ENCODE assay signal across 13 cellular contexts in the genomic region with DNA sequence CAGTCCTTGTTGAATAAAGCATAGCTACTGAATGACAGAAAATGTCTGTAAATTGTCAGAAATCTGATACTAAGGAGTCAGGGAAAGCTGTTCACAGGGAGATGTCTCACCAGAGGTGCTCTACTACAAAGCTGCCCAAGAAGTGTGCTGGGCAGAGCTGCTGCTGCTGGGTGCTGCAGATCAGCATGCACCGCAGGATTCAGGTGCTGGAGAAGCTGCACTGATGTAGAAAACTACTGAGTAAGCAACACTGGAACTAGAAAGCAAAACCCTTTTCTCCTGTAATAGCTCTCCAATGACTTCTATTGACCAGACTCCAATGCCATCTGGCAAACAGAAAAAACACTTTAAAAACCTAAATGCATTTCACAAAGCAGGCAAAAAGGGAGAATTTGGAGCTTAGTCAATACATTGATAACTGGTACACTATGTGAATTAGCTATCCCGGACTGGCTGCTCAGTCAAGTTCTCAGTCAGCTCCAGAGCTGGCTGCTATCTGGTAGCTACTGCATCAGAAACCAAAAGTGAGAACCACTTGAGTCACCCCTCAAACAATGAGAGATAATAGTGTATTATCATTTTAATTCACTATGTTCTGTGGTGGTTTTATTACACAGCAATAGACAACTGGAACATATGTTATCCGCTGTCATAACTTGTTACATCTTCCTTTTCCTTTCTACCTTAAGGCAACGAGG.
"Had no signal": no experiment of that assay in that cellular context is flagged by ENCODE, and none has a peak within 500 bp of the region (broad histone marks: within the 10 kb centered on the region; RNA-seq: fewer than 3 reads in every experiment).

No MANE protein-coding gene starts in this region.

- ATAC-seq: activated CD4-positive, CD25-positive, alpha-beta regulatory T cell treated with anti-CD3 and anti-CD28 coated beads, Interleukin-2, amount 50 U/mL, for 24 hours; activated naive CD4-positive, alpha-beta T cell treated with anti-CD3 and anti-CD28 coated beads, Interleukin-2, amount 50 U/mL, for 72 hours; heart left ventricle; mucosa of descending colon; naive thymus-derived CD8-positive, alpha-beta T cell; right cardiac atrium had no signal

- DNase-seq: activated effector memory CD4-positive, alpha-beta T cell treated with Interleukin-2 at 50 U/mL for 16 hours; activated T-cell treated with anti-CD3 and anti-CD28 coated beads, Interleukin-2, amount 50 U/mL, for 1 hour; amniotic stem cell; cortex of kidney; effector CD8-positive, alpha-beta T cell; heart left ventricle; mucosa of descending colon; naive thymus-derived CD8-positive, alpha-beta T cell; posterior cingulate gyrus; tibial artery had no signal
